Comparison of ENCODE assay signal across 27 cellular contexts in genomic region chrX:18890724-18891560, GRCh38.
A peak's percentile ranks its signal among the peaks of the same experiment; 100 is the strongest.
DNase-seq lines count a peak whose midpoint lies in the region; ATAC-seq and TF ChIP-seq lines count a peak whose summit lies in the region.
"Had no signal": no experiment of that assay in that cellular context is flagged by ENCODE, and none has a peak within 500 bp of the region (broad histone marks: within the 10 kb centered on the region; RNA-seq: fewer than 3 reads in every experiment).

No MANE protein-coding gene starts in this region.

- H3K27ac Mint-ChIP-seq in natural killer cell treated with Interleukin-12 subunit alpha and Interleukin-12 subunit beta and Interleukin-15 and Interleukin-18, amount 100 ng/mL, for 72 hours, result no peak overlapping the region
- H3K27ac Mint-ChIP-seq in natural killer cell, result no peak overlapping the region
- peak overlapping the region in 1 of 2 donors; percentile 19 for H3K27ac Mint-ChIP-seq in stimulated activated naive CD8-positive, alpha-beta T cell treated with anti-CD3 and anti-CD28 coated beads, Interleukin-15, amount 100 ng/mL, for 72 hours
- H3K27ac Mint-ChIP-seq: activated naive CD4-positive, alpha-beta T cell treated with anti-CD3 and anti-CD28 coated beads for 36 hours; activated T-cell treated with anti-CD3 and anti-CD28 coated beads, Interleukin-2, amount 50 U/mL, for 72 hours; IgD-negative memory B cell; type B pancreatic cell had no signal

- intact Hi-C loops in natural killer cell (cut with micrococcal nuclease), result no loop called here

- H3K4me1 Mint-ChIP-seq in natural killer cell treated with Interleukin-12 subunit alpha and Interleukin-12 subunit beta and Interleukin-15 and Interleukin-18, amount 100 ng/mL, for 72 hours (ENCODE audit: low read depth in 2 of 2), result peaks cover 9 to 15% of the 10 kb centered on the region in 2 donors
- H3K4me1 Mint-ChIP-seq in natural killer cell, result peaks cover 18 to 19% of the 10 kb centered on the region in 2 donors
- peaks cover 28% of the 10 kb centered on the region for H3K4me1 Mint-ChIP-seq in stimulated activated naive CD8-positive, alpha-beta T cell treated with anti-CD3 and anti-CD28 coated beads, Interleukin-15, amount 100 ng/mL, for 72 hours

- H3K27me3 Mint-ChIP-seq in natural killer cell treated with Interleukin-12 subunit alpha and Interleukin-12 subunit beta and Interleukin-15 and Interleukin-18, amount 100 ng/mL, for 72 hours, result no peaks in the 10 kb centered on the region
- H3K27me3 Mint-ChIP-seq in natural killer cell (ENCODE audit: low read depth in 2 of 2), result no peaks in the 10 kb centered on the region
- H3K27me3 Mint-ChIP-seq in stimulated activated naive CD8-positive, alpha-beta T cell treated with anti-CD3 and anti-CD28 coated beads, Interleukin-15, amount 100 ng/mL, for 72 hours, result no peaks in the 10 kb centered on the region
- H3K27me3 Mint-ChIP-seq: IgD-negative memory B cell, naive B cell, type B pancreatic cell had no signal

- ATAC-seq in natural killer cell treated with Interleukin-12 subunit alpha and Interleukin-12 subunit beta and Interleukin-15 and Interleukin-18, amount 100 ng/mL, for 72 hours, result no peak
- ATAC-seq in natural killer cell (no peak), GM18870 (IDR thresholded peaks at IDR 0.05; ENCODE audit: unreplicated experiment) (no peak)
- no peak for ATAC-seq in activated CD4-positive, CD25-positive, alpha-beta regulatory T cell treated with anti-CD3 and anti-CD28 coated beads, Interleukin-2, amount 50 U/mL, for 24 hours
- no peak for ATAC-seq in stimulated activated naive CD8-positive, alpha-beta T cell treated with anti-CD3 and anti-CD28 coated beads, Interleukin-15, amount 100 ng/mL, for 72 hours
- ATAC-seq: activated T-cell treated with anti-CD3 and anti-CD28 coated beads, Interleukin-2, amount 50 U/mL, for 72 hours; left lung had no signal

- H3K36me3 Mint-ChIP-seq in natural killer cell treated with Interleukin-12 subunit alpha and Interleukin-12 subunit beta and Interleukin-15 and Interleukin-18, amount 100 ng/mL, for 72 hours, result no peaks in the 10 kb centered on the region
- H3K36me3 Mint-ChIP-seq in natural killer cell, result no peaks in the 10 kb centered on the region
- H3K36me3 Mint-ChIP-seq: naive B cell had no signal

- DNase-seq in natural killer cell treated with Interleukin-12 subunit alpha and Interleukin-12 subunit beta and Interleukin-15 and Interleukin-18, amount 100 ng/mL, for 72 hours (ENCODE audit: low spot score), result peak; percentile 12
- no peak for DNase-seq in natural killer cell
- DNase-seq in NCI-H510A treated with DMSO at 0.1 percent for 48 hours (lab: John Stamatoyannopoulos, UW), result peak; percentile 35
- peak; percentile 50 for DNase-seq in cerebellum (ENCODE audit: low spot score)
- no peak for DNase-seq in NCI-H345 treated with DMSO at 0.1 percent for 48 hours (lab: John Stamatoyannopoulos, UW; ENCODE audit: unreplicated experiment)
- DNase-seq in stimulated activated naive CD8-positive, alpha-beta T cell treated with anti-CD3 and anti-CD28 coated beads, Interleukin-15, amount 100 ng/mL, for 72 hours, result no peak
- DNase-seq: activated naive CD4-positive, alpha-beta T cell treated with anti-CD3 and anti-CD28 coated beads for 36 hours; activated T-cell treated with anti-CD3 and anti-CD28 coated beads, Interleukin-2, amount 50 U/mL, for 72 hours; amniotic stem cell; DMS53; GDM1; HCEC 1CT; left lung; naive B cell; NCI-H1048; NCI-H446 treated with DMSO at 0.1 percent for 48 hours; PC-9; Right ventricle myocardium superior; small intestine; stimulated activated CD4-positive, alpha-beta T cell treated with anti-CD3 and anti-CD28 coated beads, Interleukin-1b, Interleukin-23, amount 100 ng/mL, for 48 hours; stimulated activated CD8-positive, alpha-beta memory T cell treated with anti-CD3 and anti-CD28 coated beads, Interleukin-4, amount 100 ng/mL, for 48 hours; stomach; T-helper 9 cell had no signal

- no peaks in the 10 kb centered on the region for H3K9me3 Mint-ChIP-seq in natural killer cell treated with Interleukin-12 subunit alpha and Interleukin-12 subunit beta and Interleukin-15 and Interleukin-18, amount 100 ng/mL, for 72 hours
- no peaks in the 10 kb centered on the region for H3K9me3 Mint-ChIP-seq in natural killer cell
- H3K9me3 Mint-ChIP-seq in stimulated activated naive CD8-positive, alpha-beta T cell treated with anti-CD3 and anti-CD28 coated beads, Interleukin-15, amount 100 ng/mL, for 72 hours, result no peaks in the 10 kb centered on the region
- H3K9me3 Mint-ChIP-seq: activated naive CD4-positive, alpha-beta T cell treated with anti-CD3 and anti-CD28 coated beads for 36 hours; activated T-cell treated with anti-CD3 and anti-CD28 coated beads, Interleukin-2, amount 50 U/mL, for 72 hours; IgD-negative memory B cell; type B pancreatic cell had no signal

- no peak for TF ChIP-seq CTCF in natural killer cell (IDR thresholded peaks at IDR 0.05)

- no peak overlapping the region for H3K4me3 Mint-ChIP-seq in natural killer cell treated with Interleukin-12 subunit alpha and Interleukin-12 subunit beta and Interleukin-15 and Interleukin-18, amount 100 ng/mL, for 72 hours
- H3K4me3 Mint-ChIP-seq in natural killer cell, result no peak overlapping the region
- H3K4me3 Mint-ChIP-seq in stimulated activated naive CD8-positive, alpha-beta T cell treated with anti-CD3 and anti-CD28 coated beads, Interleukin-15, amount 100 ng/mL, for 72 hours, result no peak overlapping the region
- H3K4me3 Mint-ChIP-seq: activated naive CD4-positive, alpha-beta T cell treated with anti-CD3 and anti-CD28 coated beads for 36 hours; activated T-cell treated with anti-CD3 and anti-CD28 coated beads, Interleukin-2, amount 50 U/mL, for 72 hours; IgD-negative memory B cell; type B pancreatic cell had no signal

Comparison
In these comparisons a context has a peak if more than half of its experiments do, and no peak if none do; other contexts are left out.
1. DNase-seq: peak in natural killer cell treated with Interleukin-12 subunit alpha and Interleukin-12 subunit beta and Interleukin-15 and Interleukin-18, amount 100 ng/mL, for 72 hours (single experiment), NCI-H510A treated with DMSO at 0.1 percent for 48 hours (single experiment) and cerebellum (single experiment); none in natural killer cell (single experiment), NCI-H345 treated with DMSO at 0.1 percent for 48 hours (single experiment) and stimulated activated naive CD8-positive, alpha-beta T cell treated with anti-CD3 and anti-CD28 coated beads, Interleukin-15, amount 100 ng/mL, for 72 hours (0 of 2).